ENCODE assay signal across 11 cellular contexts in the genomic region with DNA sequence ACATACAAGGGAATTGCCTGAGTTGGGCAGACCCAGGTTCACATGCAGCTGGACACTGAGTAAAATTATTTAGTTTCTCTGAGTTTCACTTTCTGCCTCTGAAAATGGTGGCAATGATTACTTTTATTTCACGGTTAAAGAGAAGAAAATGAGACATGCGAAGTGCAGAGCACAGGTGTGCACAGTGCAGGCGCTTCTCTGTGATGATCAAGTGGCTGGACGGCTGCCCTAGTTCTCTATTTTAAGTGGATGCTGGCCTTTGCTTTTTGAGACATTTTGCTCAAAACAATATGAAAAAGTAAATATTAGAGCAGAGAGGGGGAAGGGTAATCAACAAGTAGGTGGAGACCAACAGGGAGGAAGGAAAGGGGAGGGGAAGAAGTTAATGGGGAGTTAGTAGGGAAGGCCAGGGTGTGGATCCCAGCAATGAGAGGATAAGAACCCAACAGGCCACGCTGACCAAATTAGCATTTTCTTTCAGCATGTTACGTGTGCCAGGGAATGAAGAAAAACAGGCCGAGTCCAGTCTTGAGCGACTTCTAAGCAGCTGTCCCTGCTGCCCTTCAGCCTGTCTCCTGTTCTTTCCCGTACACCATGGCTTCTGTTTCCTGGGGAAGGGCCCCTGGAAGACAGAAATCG. TPM values are rescaled to one million over a fixed set of nuclear protein-coding genes. Genes with fewer than 3 reads are reported as not detected.
DNase-seq lines count a peak whose midpoint lies in the region; ATAC-seq, FAIRE-seq and TF ChIP-seq lines count a peak whose summit lies in the region.
"Had no signal": no experiment of that assay in that cellular context is flagged by ENCODE, and none has a peak within 500 bp of the region (broad histone marks: within the 10 kb centered on the region; RNA-seq: fewer than 3 reads in every experiment).

No MANE protein-coding gene starts in this region.

- in situ Hi-C loops in IMR-90 (cut with MboI; ENCODE audit: low sequenced_read_pairs) = no loop called here

- no peak overlapping the region for H2BK20ac ChIP-seq in IMR-90 (ENCODE audit: low read depth, low read length)

- H3K9ac ChIP-seq in IMR-90 (ENCODE audit: low read depth, low read length) (no peak overlapping the region), endothelial cell of umbilical vein (replicated peaks; ENCODE audit: extremely low read depth, insufficient read depth, low read length) (no peak overlapping the region), subcutaneous abdominal adipose tissue (ENCODE audit: low read length in 5 of 5) (peak overlapping the region; percentile 31 to 72 (median 60))

- H3K9me3 Mint-ChIP-seq in activated T-cell treated with anti-CD3 and anti-CD28 coated beads, Interleukin-2, amount 50 U/mL, for 72 hours = no peaks in the 10 kb centered on the region

- no peak overlapping the region for H2BK5ac ChIP-seq in IMR-90 (ENCODE audit: low read depth, low read length, poor library complexity, severe bottlenecking)

- peaks cover 7 to 55% of the 10 kb centered on the region in 2 experiments; a peak in 3 of 4 replicates for H3K79me1 ChIP-seq in IMR-90 (ENCODE audit: low read depth in 1 of 2, low read length in 2 of 2)

- H3K36me3 ChIP-seq in IMR-90 (ENCODE audit: control insufficient read depth, insufficient read depth, low read length) (peaks cover 15% of the 10 kb centered on the region), endothelial cell of umbilical vein (ENCODE audit: control insufficient read depth in 2 of 2, extremely low read depth in 1 of 2, insufficient read depth in 2 of 2, low read length in 2 of 2) (no peaks in the 10 kb centered on the region), mesodermal cell (ENCODE audit: control insufficient read depth, insufficient read depth, low read length) (peaks cover 9% of the 10 kb centered on the region), subcutaneous abdominal adipose tissue (ENCODE audit: control insufficient read depth in 5 of 5, insufficient read depth in 5 of 5, low read length in 5 of 5) (no peaks in the 10 kb centered on the region)

- WGBS in IMR-90 (ENCODE audit: extremely low coverage in 2 of 2, insufficient read length in 1 of 2), 2 experiments = 66% methylated on average over 5 of the region's 10 CpGs; no CpG with 5 or more reads in 1 of the 2 experiments
- WGBS in mesodermal cell (ENCODE audit: insufficient coverage in 2 of 2), 2 experiments = 67 to 71% methylated on average over 9 of the region's 10 CpGs

- peaks cover 50% of the 10 kb centered on the region for H3K79me2 ChIP-seq in endothelial cell of umbilical vein (ENCODE audit: control insufficient read depth, insufficient read depth, low read length)

- no peak overlapping the region for H3K27ac Mint-ChIP-seq in activated T-cell treated with anti-CD3 and anti-CD28 coated beads, Interleukin-2, amount 50 U/mL, for 72 hours

- H4K20me1 ChIP-seq in IMR-90 (ENCODE audit: insufficient read depth, low read length) (peaks cover 93% of the 10 kb centered on the region), endothelial cell of umbilical vein (replicated peaks; ENCODE audit: control insufficient read depth, extremely low read depth, insufficient read depth, low read length) (no peaks in the 10 kb centered on the region)

- H2BK15ac ChIP-seq in IMR-90 (ENCODE audit: low read depth, low read length) = no peak overlapping the region

- H3K14ac ChIP-seq in IMR-90 (replicated peaks; ENCODE audit: low read depth, low read length) = no peak overlapping the region; the same call in 1 of the 2 replicates

- H3K23ac ChIP-seq in IMR-90 (ENCODE audit: low read depth, low read length) = peak overlapping the region; percentile 36; the same call in 1 of the 2 replicates

- dilution Hi-C loops in IMR-90 (cut with HindIII; ENCODE audit: low sequenced_read_pairs, unreplicated experiment) (no loop called here), endothelial cell of umbilical vein (cut with MboI; ENCODE audit: extremely low pct_ligation_motif_present, low sequenced_read_pairs) (no loop called here)

- H2AFZ ChIP-seq in IMR-90 (replicated peaks; ENCODE audit: low read length, poor library complexity) (no peak overlapping the region), endothelial cell of umbilical vein (ENCODE audit: low read depth, low read length) (peak overlapping the region; percentile 0)

- no peak overlapping the region for H3K56ac ChIP-seq in IMR-90 (ENCODE audit: extremely low read depth, insufficient read depth, low read length)

- TF ChIP-seq POLR2A in IMR-90 (IDR thresholded peaks at IDR 0.05; ENCODE audit: low read depth, low read length) = no peak
- peak; percentile 31 for TF ChIP-seq POLR2A in endothelial cell of umbilical vein (IDR thresholded peaks at IDR 0.05; ENCODE audit: low read depth, low read length)

- intact Hi-C loops in IMR-90 (cut with micrococcal nuclease) (no loop called here), endothelial cell of umbilical vein (cut with micrococcal nuclease) (no loop called here)

- H3K4me2 ChIP-seq in IMR-90 (ENCODE audit: low read depth, low read length) (peak overlapping the region; percentile 54), endothelial cell of umbilical vein (ENCODE audit: insufficient read depth, low read length) (peak overlapping the region; percentile 18)

- H3K27me3 Mint-ChIP-seq in activated T-cell treated with anti-CD3 and anti-CD28 coated beads, Interleukin-2, amount 50 U/mL, for 72 hours (ENCODE audit: low read depth) = no peaks in the 10 kb centered on the region

- H3K27me3 ChIP-seq in IMR-90 (ENCODE audit: control insufficient read depth, insufficient read depth, low read length) = no peaks in the 10 kb centered on the region
- H3K27me3 ChIP-seq in endothelial cell of umbilical vein (ENCODE audit: control insufficient read depth in 2 of 2, insufficient read depth in 2 of 2, low read length in 2 of 2) = no peaks in the 10 kb centered on the region
- H3K27me3 ChIP-seq in subcutaneous abdominal adipose tissue (ENCODE audit: control insufficient read depth in 5 of 5, insufficient read depth in 4 of 5, low read length in 5 of 5) = no peaks in the 10 kb centered on the region

- H3K4me3 ChIP-seq in IMR-90 (ENCODE audit: insufficient read depth, low read depth, low read length) (no peak overlapping the region), endothelial cell of umbilical vein (replicated peaks in 1 of 3; ENCODE audit: insufficient read depth in 1 of 3, low read depth in 1 of 3, low read length in 3 of 3) (no peak overlapping the region), mesodermal cell (ENCODE audit: extremely low read depth, insufficient read depth, low read length, poor library complexity, severe bottlenecking) (no peak overlapping the region), subcutaneous abdominal adipose tissue (ENCODE audit: low read depth in 1 of 5, low read length in 5 of 5) (peak overlapping the region in 4 of 5 donors; percentile 1 to 42 (median 20))

- H2AK9ac ChIP-seq in IMR-90 (replicated peaks; ENCODE audit: low read depth, low read length, poor library complexity) = no peak overlapping the region

- BruUV-seq in IMR-90 (replicated peaks; lab: Mats Ljungman, UMichigan) (no TSS peak), endothelial cell of umbilical vein (replicated peaks; lab: Mats Ljungman, UMichigan) (no TSS peak)

- TF ChIP-seq RAD21 in IMR-90 (IDR thresholded peaks at IDR 0.05; ENCODE audit: low read length) = no peak

- no peak for ATAC-seq in IMR-90 (ENCODE audit: low read depth)
- no peak for ATAC-seq in HG03469 (IDR thresholded peaks at IDR 0.05; ENCODE audit: unreplicated experiment)
- no peak for ATAC-seq in activated T-cell treated with anti-CD3 and anti-CD28 coated beads, Interleukin-2, amount 50 U/mL, for 72 hours (replicated peaks in 1 of 2)

- H3K4ac ChIP-seq in IMR-90 (ENCODE audit: low read depth, low read length) = peak overlapping the region; percentile 41; the same call in 1 of the 2 replicates

- H3K4me3 Mint-ChIP-seq in activated T-cell treated with anti-CD3 and anti-CD28 coated beads, Interleukin-2, amount 50 U/mL, for 72 hours = no peak overlapping the region

- H2BK120ac ChIP-seq in IMR-90 (ENCODE audit: low read depth, low read length) = no peak overlapping the region

- no peak overlapping the region for H4K91ac ChIP-seq in IMR-90 (ENCODE audit: insufficient read depth, low read depth, low read length)

- H4K8ac ChIP-seq in IMR-90 (ENCODE audit: low read depth in 2 of 2, low read length in 2 of 2) = peak overlapping the region; percentile 10 to 68; a peak in 1 of 4 replicates

- peak overlapping the region; percentile 11; the same call in 1 of the 2 replicates for H3K27ac ChIP-seq in IMR-90 (ENCODE audit: insufficient read depth, low read length)
- H3K27ac ChIP-seq in endothelial cell of umbilical vein (ENCODE audit: insufficient read depth, low read depth, low read length) = peak overlapping the region; percentile 36
- H3K27ac ChIP-seq in mesodermal cell (ENCODE audit: low read depth, low read length, severe bottlenecking) = peak overlapping the region; percentile 83
- H3K27ac ChIP-seq in subcutaneous abdominal adipose tissue (ENCODE audit: low read depth, low read length) = peak overlapping the region; percentile 90

- H4K5ac ChIP-seq in IMR-90 (ENCODE audit: low read depth, low read length) = peak overlapping the region; percentile 3; the same call in 1 of the 2 replicates

- FAIRE-seq in endothelial cell of umbilical vein (lab: Jason Lieb, UNC) = no peak
- FAIRE-seq: islet of Langerhans, TTC549 had no signal

- H3K4me1 ChIP-seq in IMR-90 (ENCODE audit: control insufficient read depth, insufficient read depth, low read length) = peaks cover 27% of the 10 kb centered on the region
- H3K4me1 ChIP-seq in endothelial cell of umbilical vein (ENCODE audit: control insufficient read depth, extremely low read depth, insufficient read depth, low read length) = peaks cover 40% of the 10 kb centered on the region
- peaks cover 10% of the 10 kb centered on the region for H3K4me1 ChIP-seq in mesodermal cell (ENCODE audit: control insufficient read depth, insufficient read depth, low read length, poor library complexity, severe bottlenecking)
- peaks cover 0 to 58% (median 53%) of the 10 kb centered on the region in 5 donors for H3K4me1 ChIP-seq in subcutaneous abdominal adipose tissue (ENCODE audit: control insufficient read depth in 5 of 5, insufficient read depth in 5 of 5, low read length in 5 of 5)

- POLR2A ChIA-PET in IMR-90 (lab: Charles Lee; ENCODE audit: unreplicated experiment) (no interaction called here), endothelial cell of umbilical vein (lab: Charles Lee) (interaction anchor here (0.7 kb wide), 1 partner anchor 334 kb away, joined by 3 read pairs; no protein-coding TSS in a partner anchor)

- H3K18ac ChIP-seq in IMR-90 (ENCODE audit: low read depth, low read length) = no peak overlapping the region; the same call in 1 of the 2 replicates

- H3K36me3 Mint-ChIP-seq in activated T-cell treated with anti-CD3 and anti-CD28 coated beads, Interleukin-2, amount 50 U/mL, for 72 hours (ENCODE audit: insufficient read depth in 2 of 2) = no peaks in the 10 kb centered on the region

- DNase-seq in IMR-90 (no peak), endothelial cell of umbilical vein (ENCODE audit: low read depth, low spot score) (peak; percentile 71), NCI-H2081 (lab: John Stamatoyannopoulos, UW) (no peak), NOMO-1 treated with DMSO at 0.1 percent for 48 hours (lab: John Stamatoyannopoulos, UW; ENCODE audit: unreplicated experiment) (no peak)
- DNase-seq in activated T-cell treated with anti-CD3 and anti-CD28 coated beads, Interleukin-2, amount 50 U/mL, for 72 hours = no peak
- DNase-seq: NCI-H1436 treated with DMSO at 0.1 percent for 48 hours had no signal

- TF ChIP-seq CTCF in IMR-90 (conservative IDR thresholded peaks at IDR 0.05; ENCODE audit: low read depth, low read length) (no peak), endothelial cell of umbilical vein (IDR thresholded peaks at IDR 0.05; ENCODE audit: extremely low read depth in 1 of 2, insufficient read depth in 1 of 2, low read depth in 1 of 2, low read length in 2 of 2) (no peak)

- no peak overlapping the region for H2AK5ac ChIP-seq in IMR-90 (ENCODE audit: low read depth, low read length)

- CTCF ChIA-PET in IMR-90 (lab: Yijun Ruan, JAX) = no interaction called here
- CTCF ChIA-PET in endothelial cell of umbilical vein (lab: Charles Lee) = interaction anchor here (0.8 to 2.4 kb wide), 4 partner anchors 15 to 334 kb away, joined by 3 to 8 read pairs (median 6); partner anchors contain the start of gene SNX18

- H3K4me1 Mint-ChIP-seq in activated T-cell treated with anti-CD3 and anti-CD28 coated beads, Interleukin-2, amount 50 U/mL, for 72 hours (ENCODE audit: low read depth) = peaks cover 29% of the 10 kb centered on the region

- peaks cover 22% of the 10 kb centered on the region for H3K9me1 ChIP-seq in IMR-90 (ENCODE audit: insufficient read depth, low read length)
- H3K9me1 ChIP-seq in endothelial cell of umbilical vein (replicated peaks; ENCODE audit: control insufficient read depth, extremely low read depth, insufficient read depth, low read length) = no peaks in the 10 kb centered on the region

- H3K9me3 ChIP-seq in IMR-90 (ENCODE audit: control insufficient read depth, insufficient read depth, low read length) (no peaks in the 10 kb centered on the region), endothelial cell of umbilical vein (replicated peaks; ENCODE audit: control insufficient read depth, insufficient read depth, low read length) (no peaks in the 10 kb centered on the region), mesodermal cell (ENCODE audit: control insufficient read depth, low read length) (no peaks in the 10 kb centered on the region), subcutaneous abdominal adipose tissue (ENCODE audit: control insufficient read depth in 5 of 5, low read length in 5 of 5) (no peaks in the 10 kb centered on the region)

RNA-seq across cellular contexts. Expression of gene SNX18, which starts 16.1 kb away (rescaled TPM):
- total RNA-seq in IMR-90 (2012; rRNA removed) (50.0 and 67.8 TPM in 2 replicates), endothelial cell of umbilical vein (25.2 and 25.3 TPM in 2 replicates)
- polyA plus RNA-seq in IMR-90 (2012; rRNA removed) (31.2 and 40.1 TPM in 2 replicates), endothelial cell of umbilical vein (11.8 and 15.9 TPM in 2 replicates)
- 33.9 and 66.4 TPM in 2 replicates for polyA plus RNA-seq in IMR-90 (2012; cell fraction: cytosol; rRNA removed)
- polyA plus RNA-seq in IMR-90 (2012; cell fraction: nucleus; rRNA removed; ENCODE audit: low replicate concordance) = 17.8 and 42.7 TPM in 2 replicates
- 8.3 and 10.7 TPM in 2 replicates for polyA plus RNA-seq in endothelial cell of umbilical vein (2011; cell fraction: cytosol; rRNA removed)
- 9.5 and 9.7 TPM in 2 replicates for polyA plus RNA-seq in endothelial cell of umbilical vein (2011; cell fraction: nucleus; rRNA removed)
- polyA plus RNA-seq in endothelial cell of umbilical vein (2012) = 6.6 and 8.5 TPM in 2 replicates
- 25.5 and 35.6 TPM in 2 replicates for polyA minus RNA-seq in endothelial cell of umbilical vein
- polyA minus RNA-seq in endothelial cell of umbilical vein (2011; cell fraction: cytosol; rRNA and poly(A)+ RNA removed) = 11.4 TPM
- polyA minus RNA-seq in endothelial cell of umbilical vein (2011; cell fraction: nucleus; rRNA and poly(A)+ RNA removed) = 35.6 and 40.1 TPM in 2 replicates
- 17.7 TPM for polyA plus RNA-seq in mesodermal cell (2013, experiment 1 of 2)
- polyA plus RNA-seq in mesodermal cell (2013, experiment 2 of 2) = 16.9 TPM
- total RNA-seq in activated T-cell treated with anti-CD3 and anti-CD28 coated beads, Interleukin-2, amount 50 U/mL, for 72 hours = 1 to 10 TPM; 6.4 to 8.4 TPM

Comparison
In these comparisons a context has a peak if more than half of its experiments do, and no peak if none do; other contexts are left out.
1. H3K27ac ChIP-seq: peak in every context shown above with its lines; median percentile 90 in subcutaneous abdominal adipose tissue; 83 in mesodermal cell; 36 in endothelial cell of umbilical vein; 11 in IMR-90.
2. H3K4me3 ChIP-seq: peak in subcutaneous abdominal adipose tissue (4 of 5); none in IMR-90 (single experiment), endothelial cell of umbilical vein (0 of 3) and mesodermal cell (single experiment).
3. H3K9ac ChIP-seq: peak in subcutaneous abdominal adipose tissue (5 of 5); none in IMR-90 (single experiment) and endothelial cell of umbilical vein (single experiment).